ENCODE assay signal across 26 cellular contexts in the genomic region with DNA sequence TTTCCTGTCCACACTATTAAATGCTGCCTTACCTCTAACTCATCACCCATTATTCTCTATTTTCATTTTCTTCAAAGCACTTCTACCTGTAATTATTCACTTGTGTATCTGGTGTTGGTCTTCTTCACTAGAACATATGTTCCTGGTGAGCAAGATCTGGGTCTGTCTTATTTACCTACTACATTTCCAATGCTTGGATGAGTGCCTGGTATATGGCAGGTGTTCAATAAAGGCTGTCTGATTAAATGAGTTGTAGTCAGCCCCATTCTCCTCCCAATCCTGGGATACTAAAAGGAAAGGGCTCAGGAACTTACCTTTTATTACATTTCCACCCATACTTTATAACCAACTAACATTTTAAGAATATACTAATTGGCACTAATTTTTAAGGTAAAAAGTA.
DNase-seq lines count a peak whose midpoint lies in the region; ATAC-seq and TF ChIP-seq lines count a peak whose summit lies in the region.
"Had no signal": no experiment of that assay in that cellular context is flagged by ENCODE, and none has a peak within 500 bp of the region (broad histone marks: within the 10 kb centered on the region; RNA-seq: fewer than 3 reads in every experiment).

No MANE protein-coding gene starts in this region.

- H3K9me3 Mint-ChIP-seq in nephron progenitor cell, result no peaks in the 10 kb centered on the region
- H3K9me3 Mint-ChIP-seq: activated CD4-positive, alpha-beta T cell treated with anti-CD3 and anti-CD28 coated beads, Interleukin-2, amount 10 ng/mL, durations not matched to agents 24 days and 14 days; activated T-cell treated with anti-CD3 and anti-CD28 coated beads, Interleukin-2, amount 50 U/mL, for 4 hours; central memory CD8-positive, alpha-beta T cell; IgD-negative memory B cell; mesothelial cell of epicardium; stimulated activated naive CD8-positive, alpha-beta T cell treated with anti-CD3 and anti-CD28 coated beads, Interleukin-15, Interleukin-2, amounts not matched to agents 100 ng/mL and 50 ng/mL, for 24 hours had no signal

- H3K27me3 Mint-ChIP-seq in nephron progenitor cell (ENCODE audit: low read depth, poor library complexity), result no peaks in the 10 kb centered on the region
- H3K27me3 Mint-ChIP-seq: activated CD4-positive, alpha-beta T cell treated with anti-CD3 and anti-CD28 coated beads, Interleukin-2, amount 10 ng/mL, durations not matched to agents 24 days and 14 days; central memory CD8-positive, alpha-beta T cell; IgD-negative memory B cell; naive B cell; stimulated activated naive CD8-positive, alpha-beta T cell treated with anti-CD3 and anti-CD28 coated beads, Interleukin-15, Interleukin-2, amounts not matched to agents 100 ng/mL and 50 ng/mL, for 24 hours had no signal

- H3K4me1 Mint-ChIP-seq in nephron progenitor cell, result no peaks in the 10 kb centered on the region
- H3K4me1 Mint-ChIP-seq: activated CD4-positive, alpha-beta T cell treated with anti-CD3 and anti-CD28 coated beads, Interleukin-2, amount 10 ng/mL, durations not matched to agents 24 days and 14 days; CD14-positive monocyte; central memory CD8-positive, alpha-beta T cell; mesothelial cell of epicardium had no signal

- no peak overlapping the region for H3K4me3 Mint-ChIP-seq in nephron progenitor cell
- H3K4me3 Mint-ChIP-seq: activated CD4-positive, alpha-beta T cell treated with anti-CD3 and anti-CD28 coated beads, Interleukin-2, amount 10 ng/mL, durations not matched to agents 24 days and 14 days; activated T-cell treated with anti-CD3 and anti-CD28 coated beads, Interleukin-2, amount 50 U/mL, for 4 hours; CD14-positive monocyte; central memory CD8-positive, alpha-beta T cell; IgD-negative memory B cell; mesothelial cell of epicardium; naive B cell; stimulated activated naive CD8-positive, alpha-beta T cell treated with anti-CD3 and anti-CD28 coated beads, Interleukin-15, Interleukin-2, amounts not matched to agents 100 ng/mL and 50 ng/mL, for 24 hours had no signal

- DNase-seq in NCI-H146 (lab: John Stamatoyannopoulos, UW) (peak; percentile 2), NCI-H146 treated with DMSO at 0.1 percent for 48 hours (lab: John Stamatoyannopoulos, UW; ENCODE audit: unreplicated experiment) (no peak), NCI-H1694 treated with DMSO at 0.1 percent for 48 hours (lab: John Stamatoyannopoulos, UW) (peak; percentile 25), NCI-H446 (lab: John Stamatoyannopoulos, UW) (peak; percentile 28 to 60), nephron progenitor cell (no peak), iPS-NIHi7 (ENCODE audit: extremely low spot score) (no peak)
- DNase-seq: activated CD4-positive, alpha-beta T cell treated with anti-CD3 and anti-CD28 coated beads, Interleukin-2, amount 10 ng/mL, durations not matched to agents 24 days and 14 days; activated gamma-delta T cell treated with Interleukin-2 at 50 U/mL for 16 hours; activated T-cell treated with anti-CD3 and anti-CD28 coated beads, Interleukin-2, amount 50 U/mL, for 4 hours; hypothalamus; naive B cell; NCI-H1048; NCI-H226; occipital lobe; SIG-M5; SW 1271; T-helper 9 cell had no signal

- ATAC-seq in SK-N-SH treated with all-trans-retinoic acid at 6 μM for 48 hours (no peak), GM19351 (IDR thresholded peaks at IDR 0.05; ENCODE audit: unreplicated experiment) (no peak)
- ATAC-seq: activated T-cell treated with anti-CD3 and anti-CD28 coated beads, Interleukin-2, amount 50 U/mL, for 4 hours; gastroesophageal sphincter; Panc1 had no signal

- H3K36me3 Mint-ChIP-seq in nephron progenitor cell (ENCODE audit: low read depth), result peaks cover 48% of the 10 kb centered on the region

- TF ChIP-seq CTCF in nephron progenitor cell (IDR thresholded peaks at IDR 0.05), result no peak

- H3K27ac Mint-ChIP-seq in nephron progenitor cell, result peak overlapping the region; percentile 4
- H3K27ac Mint-ChIP-seq: activated CD4-positive, alpha-beta T cell treated with anti-CD3 and anti-CD28 coated beads, Interleukin-2, amount 10 ng/mL, durations not matched to agents 24 days and 14 days; IgD-negative memory B cell; mesothelial cell of epicardium; stimulated activated naive CD8-positive, alpha-beta T cell treated with anti-CD3 and anti-CD28 coated beads, Interleukin-15, Interleukin-2, amounts not matched to agents 100 ng/mL and 50 ng/mL, for 24 hours had no signal

TF ChIP-seq in SK-N-SH treated with all-trans-retinoic acid at 6 μM for 48 hours, 23 proteins besides CTCF, POLR2A, EP300 and RAD21:
- no peak for TF ChIP-seq ESRRG (CRISPR knock-in tag; IDR thresholded peaks at IDR 0.05)
- no peak for TF ChIP-seq CSDC2 (CRISPR knock-in tag; IDR thresholded peaks at IDR 0.05)
- TF ChIP-seq, protein P1, sequence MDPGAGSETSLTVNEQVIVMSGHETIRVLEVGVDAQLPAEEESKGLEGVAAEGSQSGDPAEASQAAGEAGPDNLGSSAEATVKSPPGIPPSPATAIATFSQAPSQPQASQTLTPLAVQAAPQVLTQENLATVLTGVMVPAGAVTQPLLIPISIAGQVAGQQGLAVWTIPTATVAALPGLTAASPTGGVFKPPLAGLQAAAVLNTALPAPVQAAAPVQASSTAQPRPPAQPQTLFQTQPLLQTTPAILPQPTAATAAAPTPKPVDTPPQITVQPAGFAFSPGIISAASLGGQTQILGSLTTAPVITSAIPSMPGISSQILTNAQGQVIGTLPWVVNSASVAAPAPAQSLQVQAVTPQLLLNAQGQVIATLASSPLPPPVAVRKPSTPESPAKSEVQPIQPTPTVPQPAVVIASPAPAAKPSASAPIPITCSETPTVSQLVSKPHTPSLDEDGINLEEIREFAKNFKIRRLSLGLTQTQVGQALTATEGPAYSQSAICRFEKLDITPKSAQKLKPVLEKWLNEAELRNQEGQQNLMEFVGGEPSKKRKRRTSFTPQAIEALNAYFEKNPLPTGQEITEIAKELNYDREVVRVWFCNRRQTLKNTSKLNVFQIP (CRISPR knock-in tag; IDR thresholded peaks at IDR 0.05; ENCODE audit: borderline replicate concordance, low read depth), result no peak
- TF ChIP-seq ZFP30 (CRISPR knock-in tag; IDR thresholded peaks at IDR 0.05), result no peak
- no peak for TF ChIP-seq TCF4 (CRISPR knock-in tag; IDR thresholded peaks at IDR 0.05; ENCODE audit: borderline replicate concordance)
- TF ChIP-seq ZFP3 (CRISPR knock-in tag; IDR thresholded peaks at IDR 0.05), result no peak

Comparison
In these comparisons a context has a peak if more than half of its experiments do, and no peak if none do; other contexts are left out.
1. DNase-seq: peak in NCI-H146 (single experiment), NCI-H1694 treated with DMSO at 0.1 percent for 48 hours (single experiment) and NCI-H446 (2 of 2); none in NCI-H146 treated with DMSO at 0.1 percent for 48 hours (single experiment), nephron progenitor cell (single experiment) and iPS-NIHi7 (single experiment).